ENCODE assay signal across 28 cellular contexts in genomic region chr5:22316291-22316690, GRCh38.
"Had no signal": no experiment of that assay in that cellular context is flagged by ENCODE, and none has a peak within 500 bp of the region (broad histone marks: within the 10 kb centered on the region; RNA-seq: fewer than 3 reads in every experiment).

No MANE protein-coding gene starts in this region.

- H3K4me2 ChIP-seq: neural progenitor cell, smooth muscle cell had no signal

- H3K4me1 ChIP-seq: neural progenitor cell, pancreas, prostate gland, spleen, suprapubic skin, testis, tibial artery, transverse colon, upper lobe of right lung, uterus had no signal

- H3K9ac ChIP-seq: neural progenitor cell had no signal

- H3K4me3 ChIP-seq: neural progenitor cell, pancreas, prostate gland, skin epidermis, smooth muscle cell, spleen, suprapubic skin, testis, tibial artery, transverse colon, upper lobe of right lung, uterus had no signal

- FAIRE-seq: pancreas had no signal

- ATAC-seq: naive thymus-derived CD4-positive, alpha-beta T cell; natural killer cell; pancreas; right cardiac atrium; sciatic nerve; stimulated activated memory B cell treated with anti-CD40 and anti-IgM and Interleukin-4, amounts not matched to agents 10 μg/mL and 1 μg/mL and 100 μg/mL, for 72 hours; stimulated activated naive CD8-positive, alpha-beta T cell treated with anti-CD3 and anti-CD28 coated beads, Interleukin-15, amount 100 ng/mL, for 72 hours; stimulated activated naive CD8-positive, alpha-beta T cell treated with anti-CD3 and anti-CD28 coated beads, Interleukin-15, Interleukin-2, amounts not matched to agents 100 U/mL and 50 U/mL, for 24 hours; upper lobe of right lung had no signal

- H3K36me3 ChIP-seq: neural progenitor cell, pancreas, prostate gland, spleen, suprapubic skin, tibial artery, transverse colon, upper lobe of right lung, uterus had no signal

- H3K27ac ChIP-seq: neural progenitor cell, pancreas, prostate gland, skin epidermis, spleen, suprapubic skin, testis, tibial artery, transverse colon, upper lobe of right lung, uterus had no signal

- H3K9me3 ChIP-seq: pancreas, prostate gland, spleen, suprapubic skin, testis, tibial artery, transverse colon, uterus had no signal

- DNase-seq: naive thymus-derived CD4-positive, alpha-beta T cell; natural killer cell; occipital lobe; pancreas; retina; right cardiac atrium; spleen; stimulated activated CD4-positive, alpha-beta T cell treated with anti-CD3 and anti-CD28 coated beads, Interleukin-12 subunit alpha, Interleukin-12 subunit beta, amount 100 ng/mL, for 4 hours; stimulated activated CD4-positive, alpha-beta T cell treated with anti-CD3 and anti-CD28 coated beads, Interleukin-1b, Interleukin-23, amount 100 ng/mL, for 48 hours; stimulated activated CD4-positive, alpha-beta T cell treated with anti-CD3 and anti-CD28 coated beads, Interleukin-4, amount 100 ng/mL, for 1 hour; stimulated activated CD4-positive, alpha-beta T cell treated with anti-CD3 and anti-CD28 coated beads, Interleukin-4, amount 100 ng/mL, for 4 hours; stimulated activated CD8-positive, alpha-beta memory T cell treated with anti-CD3 and anti-CD28 coated beads, Interleukin-4, amount 100 ng/mL, for 48 hours; stimulated activated naive CD4-positive, alpha-beta T cell; stimulated activated naive CD8-positive, alpha-beta T cell treated with anti-CD3 and anti-CD28 coated beads, Interleukin-15, amount 100 ng/mL, for 72 hours; stimulated activated naive CD8-positive, alpha-beta T cell treated with anti-CD3 and anti-CD28 coated beads, Interleukin-15, Interleukin-2, amounts not matched to agents 100 U/mL and 50 U/mL, for 24 hours; substantia nigra; testis; tibial artery; transverse colon; upper lobe of right lung; uterus had no signal

- H3K27me3 ChIP-seq: neural progenitor cell, pancreas, spleen, suprapubic skin, testis, tibial artery, transverse colon, upper lobe of right lung, uterus had no signal

- H2AFZ ChIP-seq: neural progenitor cell had no signal
